Comparison of ENCODE assay signal across 9 cellular contexts in the genomic region with DNA sequence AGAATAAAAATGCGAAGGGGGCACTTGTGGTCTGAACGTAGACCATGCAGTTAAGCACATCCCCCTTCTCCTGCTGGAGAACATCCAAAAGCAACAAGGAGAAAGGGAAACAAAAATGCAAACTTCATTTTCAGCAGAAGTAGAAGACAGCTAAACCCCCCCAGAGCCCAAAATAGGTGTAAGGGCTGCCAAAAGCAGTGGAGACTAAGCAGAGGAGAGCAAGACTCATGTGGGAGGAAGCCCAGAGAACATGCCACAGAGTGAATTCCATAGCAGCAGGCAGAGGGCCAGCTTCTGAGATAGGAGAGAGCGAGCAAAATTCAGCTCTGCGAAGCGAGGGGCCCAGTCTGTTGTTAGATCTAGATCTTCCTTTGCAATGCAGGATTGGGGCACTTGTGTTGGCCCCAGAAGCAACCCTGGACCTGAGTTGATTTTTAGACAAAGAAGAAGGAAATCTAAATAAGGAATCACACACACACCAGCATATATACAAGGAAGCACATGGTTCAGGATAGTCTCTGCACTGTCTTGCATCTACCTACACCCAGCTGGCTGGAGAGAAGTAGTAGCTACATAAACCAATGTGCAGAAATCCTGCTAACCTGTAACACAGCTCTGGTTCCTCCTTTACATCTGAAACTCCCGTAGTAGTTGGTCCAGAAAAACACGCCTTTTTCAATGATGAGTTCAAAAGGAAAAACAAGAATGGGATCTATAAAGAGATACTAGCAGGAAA.
DNase-seq lines count a peak whose midpoint lies in the region; ATAC-seq and TF ChIP-seq lines count a peak whose summit lies in the region.
"Had no signal": no experiment of that assay in that cellular context is flagged by ENCODE, and none has a peak within 500 bp of the region (broad histone marks: within the 10 kb centered on the region; RNA-seq: fewer than 3 reads in every experiment).

No MANE protein-coding gene starts in this region.

- intact Hi-C loops in mucosa of descending colon (cut with DNase I, micrococcal nuclease) (no loop called here), upper lobe of right lung (cut with DNase I) (no loop called here)

- no peak overlapping the region for H3K27ac ChIP-seq in upper lobe of right lung

- TF ChIP-seq CTCF in fibroblast of mammary gland (conservative IDR thresholded peaks at IDR 0.05; ENCODE audit: control insufficient read depth, insufficient read depth, low read depth, low read length): no peak
- TF ChIP-seq CTCF in mucosa of descending colon (IDR thresholded peaks at IDR 0.05): no peak
- TF ChIP-seq CTCF in upper lobe of right lung (IDR thresholded peaks at IDR 0.05): no peak

- H3K4me1 ChIP-seq in mucosa of descending colon (ENCODE audit: low read depth) (no peaks in the 10 kb centered on the region), upper lobe of right lung (peaks cover 7% of the 10 kb centered on the region)

- no peak overlapping the region for H3K4me3 ChIP-seq in fibroblast of mammary gland (ENCODE audit: control insufficient read depth, low read depth, low read length)
- H3K4me3 ChIP-seq in mucosa of descending colon: no peak overlapping the region
- H3K4me3 ChIP-seq in upper lobe of right lung: no peak overlapping the region

- no peaks in the 10 kb centered on the region for H3K27me3 ChIP-seq in upper lobe of right lung

- H3K36me3 ChIP-seq in mucosa of descending colon (ENCODE audit: low read depth) (no peaks in the 10 kb centered on the region), upper lobe of right lung (no peaks in the 10 kb centered on the region)

- H3K9me3 ChIP-seq in mucosa of descending colon: no peaks in the 10 kb centered on the region
- no peaks in the 10 kb centered on the region for H3K9me3 ChIP-seq in upper lobe of right lung

- ATAC-seq in SK-N-SH treated with all-trans-retinoic acid at 6 μM for 48 hours: peak; percentile 98
- peak; percentile 24 for ATAC-seq in mucosa of descending colon
- peak; percentile 71 for ATAC-seq in upper lobe of right lung
- no peak for ATAC-seq in HG03571 (IDR thresholded peaks at IDR 0.05; ENCODE audit: unreplicated experiment)

- peak; percentile 76 for DNase-seq in fibroblast of mammary gland (ENCODE audit: low read depth)
- DNase-seq in mucosa of descending colon: no peak
- no peak for DNase-seq in upper lobe of right lung
- DNase-seq in NCI-H82 (lab: John Stamatoyannopoulos, UW): no peak
- no peak for DNase-seq in activated effector memory CD4-positive, alpha-beta T cell treated with anti-CD3 and anti-CD28 coated beads, Interleukin-2, amount 50 U/mL, for 16 hours
- DNase-seq in foreskin melanocyte: no peak
- DNase-seq: NCI-H187 had no signal

TF ChIP-seq in SK-N-SH treated with all-trans-retinoic acid at 6 μM for 48 hours, 23 proteins besides CTCF, POLR2A, EP300 and RAD21:
- TF ChIP-seq ISL1 (CRISPR knock-in tag; IDR thresholded peaks at IDR 0.05): peak; percentile 76
- TF ChIP-seq, protein P1, sequence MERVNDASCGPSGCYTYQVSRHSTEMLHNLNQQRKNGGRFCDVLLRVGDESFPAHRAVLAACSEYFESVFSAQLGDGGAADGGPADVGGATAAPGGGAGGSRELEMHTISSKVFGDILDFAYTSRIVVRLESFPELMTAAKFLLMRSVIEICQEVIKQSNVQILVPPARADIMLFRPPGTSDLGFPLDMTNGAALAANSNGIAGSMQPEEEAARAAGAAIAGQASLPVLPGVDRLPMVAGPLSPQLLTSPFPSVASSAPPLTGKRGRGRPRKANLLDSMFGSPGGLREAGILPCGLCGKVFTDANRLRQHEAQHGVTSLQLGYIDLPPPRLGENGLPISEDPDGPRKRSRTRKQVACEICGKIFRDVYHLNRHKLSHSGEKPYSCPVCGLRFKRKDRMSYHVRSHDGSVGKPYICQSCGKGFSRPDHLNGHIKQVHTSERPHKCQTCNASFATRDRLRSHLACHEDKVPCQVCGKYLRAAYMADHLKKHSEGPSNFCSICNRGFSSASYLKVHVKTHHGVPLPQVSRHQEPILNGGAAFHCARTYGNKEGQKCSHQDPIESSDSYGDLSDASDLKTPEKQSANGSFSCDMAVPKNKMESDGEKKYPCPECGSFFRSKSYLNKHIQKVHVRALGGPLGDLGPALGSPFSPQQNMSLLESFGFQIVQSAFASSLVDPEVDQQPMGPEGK (CRISPR knock-in tag; IDR thresholded peaks at IDR 0.05; ENCODE audit: borderline replicate concordance): peak; percentile 86; the same call in 1 of the 2 replicates
- TF ChIP-seq CSDC2 (CRISPR knock-in tag; IDR thresholded peaks at IDR 0.05): no peak
- TF ChIP-seq SNAI2 (CRISPR knock-in tag; IDR thresholded peaks at IDR 0.05): no peak; the same call in 1 of the 2 replicates
TF ChIP-seq in SK-N-SH treated with all-trans-retinoic acid at 6 μM for 48 hours: peak in this region for 2.
